1 cellular context compared by ENCODE assay signal in genomic region chrX:72238721-72239475, GRCh38.
TF ChIP-seq lines count a peak whose summit lies in the region.

Gene ERCC6L, minus strand, starts transcription at chrX:72239027. Its CDS starts 116 bp downstream, at chrX:72238911.

TF ChIP-seq in HepG2, 621 proteins besides CTCF, POLR2A, EP300 and RAD21 (continued from another document and continues in another):
- TF ChIP-seq ZBTB33 (CRISPR knock-in tag; IDR thresholded peaks at IDR 0.05) (no peak), E2F1 (CRISPR knock-in tag; IDR thresholded peaks at IDR 0.05) (peak; percentile 52; the same call in 1 of the 2 replicates), ZNF318 (CRISPR knock-in tag; IDR thresholded peaks at IDR 0.05) (no peak), PBX2 (CRISPR knock-in tag; IDR thresholded peaks at IDR 0.05) (no peak), HNRNPLL (IDR thresholded peaks at IDR 0.05; ENCODE audit: low read depth, low read length, poor library complexity, severe bottlenecking) (peak; percentile 38), KLF15 (CRISPR knock-in tag; IDR thresholded peaks at IDR 0.05; ENCODE audit: borderline replicate concordance) (no peak), ARNT (IDR thresholded peaks at IDR 0.05) (no peak), IRX3 (CRISPR knock-in tag; IDR thresholded peaks at IDR 0.05; ENCODE audit: borderline replicate concordance, low read depth) (peak; percentile 72; the same call in 1 of the 2 replicates), TMF1 (CRISPR knock-in tag; IDR thresholded peaks at IDR 0.05; ENCODE audit: low read depth) (no peak), ZNF713 (CRISPR knock-in tag; IDR thresholded peaks at IDR 0.05) (no peak), PHF8 (CRISPR knock-in tag; IDR thresholded peaks at IDR 0.05) (peak; percentile 43; the same call in 1 of the 2 replicates), ZMYM4 (CRISPR knock-in tag; IDR thresholded peaks at IDR 0.05) (peak; percentile 63; the same call in 1 of the 2 replicates), ZBTB7B (CRISPR knock-in tag; IDR thresholded peaks at IDR 0.05) (no peak), DZIP1 (CRISPR knock-in tag; IDR thresholded peaks at IDR 0.05) (peak; percentile 17; the same call in 1 of the 2 replicates), KIAA2018 (CRISPR knock-in tag; IDR thresholded peaks at IDR 0.05; ENCODE audit: borderline replicate concordance) (no peak), ZIK1 (CRISPR knock-in tag; IDR thresholded peaks at IDR 0.05; ENCODE audit: borderline replicate concordance, low read depth) (0 out of 2 replicates have a peak, but pooled peaks have one; percentile 31), ZHX1 (CRISPR knock-in tag; IDR thresholded peaks at IDR 0.05; ENCODE audit: low read depth) (peak; percentile 57; the same call in 1 of the 2 replicates), NFYB (CRISPR knock-in tag; IDR thresholded peaks at IDR 0.05) (peak; percentile 74), CBX5 (CRISPR knock-in tag; IDR thresholded peaks at IDR 0.05; ENCODE audit: borderline replicate concordance) (no peak), KDM2A (CRISPR knock-in tag; IDR thresholded peaks at IDR 0.05; ENCODE audit: borderline replicate concordance, low read depth) (peak; percentile 72; the same call in 1 of the 2 replicates)
